ENCODE assay signal across 1 cellular context in the genomic region with DNA sequence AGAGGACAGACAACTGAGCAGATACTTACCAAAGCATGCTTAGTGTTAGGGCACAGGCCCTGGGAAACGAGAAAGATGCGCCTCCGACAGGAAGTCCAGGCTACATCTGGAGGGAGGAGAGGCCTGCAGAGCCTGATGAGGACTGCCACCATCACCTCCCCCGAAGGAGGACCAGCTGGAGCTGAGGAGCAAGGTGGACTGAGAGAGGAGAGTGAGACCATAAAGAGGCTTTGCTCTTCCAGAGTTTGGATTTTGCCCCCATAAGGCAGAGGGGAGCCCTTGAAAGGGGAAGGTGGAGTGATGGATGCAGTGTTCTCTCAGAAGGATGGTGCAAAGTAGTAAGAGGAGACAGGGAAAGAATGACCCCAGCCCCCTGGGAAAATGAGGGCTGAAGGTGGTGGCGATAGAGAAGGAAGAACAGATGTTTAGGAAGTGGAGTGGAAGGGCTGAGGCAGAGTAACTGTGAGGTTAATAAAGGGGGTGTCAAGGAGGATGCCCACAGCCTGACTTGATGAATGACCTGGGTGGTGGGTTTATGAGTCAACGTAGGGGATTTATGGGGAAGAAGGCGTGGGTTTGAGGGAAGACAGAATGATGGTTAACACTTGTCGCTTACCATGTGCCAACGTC.
TF ChIP-seq lines count a peak whose summit lies in the region.

No MANE protein-coding gene starts in this region.

TF ChIP-seq in HepG2, 621 proteins besides CTCF, POLR2A, EP300 and RAD21 (continued from another document and continues in another):
- TF ChIP-seq ZNF441 (CRISPR knock-in tag; IDR thresholded peaks at IDR 0.05; ENCODE audit: borderline replicate concordance): 0 out of 2 replicates have a peak, but pooled peaks have one; percentile 4
- no peak for TF ChIP-seq TBX2 (CRISPR knock-in tag; IDR thresholded peaks at IDR 0.05; ENCODE audit: borderline replicate concordance)
- TF ChIP-seq, protein P1, sequence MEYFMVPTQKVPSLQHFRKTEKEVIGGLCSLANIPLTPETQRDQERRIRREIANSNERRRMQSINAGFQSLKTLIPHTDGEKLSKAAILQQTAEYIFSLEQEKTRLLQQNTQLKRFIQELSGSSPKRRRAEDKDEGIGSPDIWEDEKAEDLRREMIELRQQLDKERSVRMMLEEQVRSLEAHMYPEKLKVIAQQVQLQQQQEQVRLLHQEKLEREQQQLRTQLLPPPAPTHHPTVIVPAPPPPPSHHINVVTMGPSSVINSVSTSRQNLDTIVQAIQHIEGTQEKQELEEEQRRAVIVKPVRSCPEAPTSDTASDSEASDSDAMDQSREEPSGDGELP (IDR thresholded peaks at IDR 0.05; ENCODE audit: borderline replicate concordance, low read depth): no peak
- no peak for TF ChIP-seq U2AF2 (IDR thresholded peaks at IDR 0.05; ENCODE audit: low read depth, low read length)
- TF ChIP-seq KLF12 (CRISPR knock-in tag; IDR thresholded peaks at IDR 0.05; ENCODE audit: borderline replicate concordance): no peak
- TF ChIP-seq ATF7-NPFF (CRISPR knock-in tag; IDR thresholded peaks at IDR 0.05; ENCODE audit: low read depth): no peak
- TF ChIP-seq SP5 (CRISPR knock-in tag; IDR thresholded peaks at IDR 0.05; ENCODE audit: borderline replicate concordance, low read depth): 0 out of 2 replicates have a peak, but pooled peaks have one; percentile 0
- TF ChIP-seq ZNF83 (CRISPR knock-in tag; IDR thresholded peaks at IDR 0.05; ENCODE audit: borderline replicate concordance): no peak
- TF ChIP-seq, protein P2, sequence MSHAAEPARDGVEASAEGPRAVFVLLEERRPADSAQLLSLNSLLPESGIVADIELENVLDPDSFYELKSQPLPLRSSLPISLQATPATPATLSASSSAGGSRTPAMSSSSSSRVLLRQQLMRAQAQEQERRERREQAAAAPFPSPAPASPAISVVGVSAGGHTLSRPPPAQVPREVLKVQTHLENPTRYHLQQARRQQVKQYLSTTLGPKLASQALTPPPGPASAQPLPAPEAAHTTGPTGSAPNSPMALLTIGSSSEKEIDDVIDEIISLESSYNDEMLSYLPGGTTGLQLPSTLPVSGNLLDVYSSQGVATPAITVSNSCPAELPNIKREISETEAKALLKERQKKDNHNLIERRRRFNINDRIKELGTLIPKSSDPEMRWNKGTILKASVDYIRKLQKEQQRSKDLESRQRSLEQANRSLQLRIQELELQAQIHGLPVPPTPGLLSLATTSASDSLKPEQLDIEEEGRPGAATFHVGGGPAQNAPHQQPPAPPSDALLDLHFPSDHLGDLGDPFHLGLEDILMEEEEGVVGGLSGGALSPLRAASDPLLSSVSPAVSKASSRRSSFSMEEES (CRISPR knock-in tag; IDR thresholded peaks at IDR 0.05): no peak
- TF ChIP-seq SRSF9 (IDR thresholded peaks at IDR 0.05; ENCODE audit: borderline replicate concordance, insufficient read depth, low read depth, low read length, poor library complexity, severe bottlenecking): no peak
- TF ChIP-seq, protein P3, sequence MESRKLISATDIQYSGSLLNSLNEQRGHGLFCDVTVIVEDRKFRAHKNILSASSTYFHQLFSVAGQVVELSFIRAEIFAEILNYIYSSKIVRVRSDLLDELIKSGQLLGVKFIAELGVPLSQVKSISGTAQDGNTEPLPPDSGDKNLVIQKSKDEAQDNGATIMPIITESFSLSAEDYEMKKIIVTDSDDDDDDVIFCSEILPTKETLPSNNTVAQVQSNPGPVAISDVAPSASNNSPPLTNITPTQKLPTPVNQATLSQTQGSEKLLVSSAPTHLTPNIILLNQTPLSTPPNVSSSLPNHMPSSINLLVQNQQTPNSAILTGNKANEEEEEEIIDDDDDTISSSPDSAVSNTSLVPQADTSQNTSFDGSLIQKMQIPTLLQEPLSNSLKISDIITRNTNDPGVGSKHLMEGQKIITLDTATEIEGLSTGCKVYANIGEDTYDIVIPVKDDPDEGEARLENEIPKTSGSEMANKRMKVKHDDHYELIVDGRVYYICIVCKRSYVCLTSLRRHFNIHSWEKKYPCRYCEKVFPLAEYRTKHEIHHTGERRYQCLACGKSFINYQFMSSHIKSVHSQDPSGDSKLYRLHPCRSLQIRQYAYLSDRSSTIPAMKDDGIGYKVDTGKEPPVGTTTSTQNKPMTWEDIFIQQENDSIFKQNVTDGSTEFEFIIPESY (CRISPR knock-in tag; IDR thresholded peaks at IDR 0.05): no peak
- TF ChIP-seq NONO (IDR thresholded peaks at IDR 0.05): no peak
- no peak for TF ChIP-seq NONO (CRISPR knock-in tag; conservative IDR thresholded peaks at IDR 0.05)
- no peak for TF ChIP-seq WIZ (CRISPR knock-in tag; IDR thresholded peaks at IDR 0.05)
- no peak for TF ChIP-seq ZBTB3 (CRISPR knock-in tag; IDR thresholded peaks at IDR 0.05; ENCODE audit: borderline replicate concordance, low read depth)
- no peak for TF ChIP-seq SMYD3 (CRISPR knock-in tag; IDR thresholded peaks at IDR 0.05)
- no peak for TF ChIP-seq FIP1L1 (IDR thresholded peaks at IDR 0.05; ENCODE audit: borderline replicate concordance, insufficient read depth, low read depth, low read length)
- TF ChIP-seq HIVEP1 (CRISPR knock-in tag; IDR thresholded peaks at IDR 0.05): no peak
- no peak for TF ChIP-seq ZNF296 (CRISPR knock-in tag; conservative IDR thresholded peaks at IDR 0.05)
- TF ChIP-seq ZNF256 (CRISPR knock-in tag; conservative IDR thresholded peaks at IDR 0.05): no peak
- TF ChIP-seq CHD2 (IDR thresholded peaks at IDR 0.05; ENCODE audit: low read depth, low read length): no peak
- TF ChIP-seq TCF12 (IDR thresholded peaks at IDR 0.05): no peak
- no peak for TF ChIP-seq TCF12 (CRISPR knock-in tag; IDR thresholded peaks at IDR 0.05)
- TF ChIP-seq ZNF577 (CRISPR knock-in tag; IDR thresholded peaks at IDR 0.05; ENCODE audit: borderline replicate concordance, low read depth): no peak
- TF ChIP-seq ZNF33B (CRISPR knock-in tag; IDR thresholded peaks at IDR 0.05): no peak
- TF ChIP-seq MAZ (IDR thresholded peaks at IDR 0.05; ENCODE audit: borderline replicate concordance, low read depth, low read length): no peak
- no peak for TF ChIP-seq MAZ (CRISPR knock-in tag; IDR thresholded peaks at IDR 0.05; ENCODE audit: low read depth)
- TF ChIP-seq, protein P4, sequence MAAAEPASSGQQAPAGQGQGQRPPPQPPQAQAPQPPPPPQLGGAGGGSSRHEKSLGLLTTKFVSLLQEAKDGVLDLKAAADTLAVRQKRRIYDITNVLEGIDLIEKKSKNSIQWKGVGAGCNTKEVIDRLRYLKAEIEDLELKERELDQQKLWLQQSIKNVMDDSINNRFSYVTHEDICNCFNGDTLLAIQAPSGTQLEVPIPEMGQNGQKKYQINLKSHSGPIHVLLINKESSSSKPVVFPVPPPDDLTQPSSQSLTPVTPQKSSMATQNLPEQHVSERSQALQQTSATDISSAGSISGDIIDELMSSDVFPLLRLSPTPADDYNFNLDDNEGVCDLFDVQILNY (CRISPR knock-in tag; conservative IDR thresholded peaks at IDR 0.05): no peak
- no peak for TF ChIP-seq ZNF460 (CRISPR knock-in tag; IDR thresholded peaks at IDR 0.05; ENCODE audit: borderline replicate concordance)
- no peak for TF ChIP-seq RFX5 (IDR thresholded peaks at IDR 0.05; ENCODE audit: low read depth, low read length)
- no peak for TF ChIP-seq NRL (CRISPR knock-in tag; IDR thresholded peaks at IDR 0.05; ENCODE audit: borderline replicate concordance)
- TF ChIP-seq RFX1 (IDR thresholded peaks at IDR 0.05): no peak
- TF ChIP-seq, protein P5, sequence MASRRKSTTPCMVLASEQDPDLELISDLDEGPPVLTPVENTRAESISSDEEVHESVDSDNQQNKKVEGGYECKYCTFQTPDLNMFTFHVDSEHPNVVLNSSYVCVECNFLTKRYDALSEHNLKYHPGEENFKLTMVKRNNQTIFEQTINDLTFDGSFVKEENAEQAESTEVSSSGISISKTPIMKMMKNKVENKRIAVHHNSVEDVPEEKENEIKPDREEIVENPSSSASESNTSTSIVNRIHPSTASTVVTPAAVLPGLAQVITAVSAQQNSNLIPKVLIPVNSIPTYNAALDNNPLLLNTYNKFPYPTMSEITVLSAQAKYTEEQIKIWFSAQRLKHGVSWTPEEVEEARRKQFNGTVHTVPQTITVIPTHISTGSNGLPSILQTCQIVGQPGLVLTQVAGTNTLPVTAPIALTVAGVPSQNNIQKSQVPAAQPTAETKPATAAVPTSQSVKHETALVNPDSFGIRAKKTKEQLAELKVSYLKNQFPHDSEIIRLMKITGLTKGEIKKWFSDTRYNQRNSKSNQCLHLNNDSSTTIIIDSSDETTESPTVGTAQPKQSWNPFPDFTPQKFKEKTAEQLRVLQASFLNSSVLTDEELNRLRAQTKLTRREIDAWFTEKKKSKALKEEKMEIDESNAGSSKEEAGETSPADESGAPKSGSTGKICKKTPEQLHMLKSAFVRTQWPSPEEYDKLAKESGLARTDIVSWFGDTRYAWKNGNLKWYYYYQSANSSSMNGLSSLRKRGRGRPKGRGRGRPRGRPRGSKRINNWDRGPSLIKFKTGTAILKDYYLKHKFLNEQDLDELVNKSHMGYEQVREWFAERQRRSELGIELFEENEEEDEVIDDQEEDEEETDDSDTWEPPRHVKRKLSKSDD (CRISPR knock-in tag; IDR thresholded peaks at IDR 0.05; ENCODE audit: low read depth): no peak
- TF ChIP-seq, protein P6, sequence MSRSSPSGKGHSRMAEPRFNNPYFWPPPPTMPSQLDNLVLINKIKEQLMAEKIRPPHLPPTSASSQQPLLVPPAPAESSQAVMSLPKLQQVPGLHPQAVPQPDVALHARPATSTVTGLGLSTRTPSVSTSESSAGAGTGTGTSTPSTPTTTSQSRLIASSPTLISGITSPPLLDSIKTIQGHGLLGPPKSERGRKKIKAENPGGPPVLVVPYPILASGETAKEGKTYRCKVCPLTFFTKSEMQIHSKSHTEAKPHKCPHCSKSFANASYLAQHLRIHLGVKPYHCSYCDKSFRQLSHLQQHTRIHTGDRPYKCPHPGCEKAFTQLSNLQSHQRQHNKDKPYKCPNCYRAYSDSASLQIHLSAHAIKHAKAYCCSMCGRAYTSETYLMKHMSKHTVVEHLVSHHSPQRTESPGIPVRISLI (CRISPR knock-in tag; IDR thresholded peaks at IDR 0.05; ENCODE audit: borderline replicate concordance): no peak
- TF ChIP-seq TBX3 (IDR thresholded peaks at IDR 0.05; ENCODE audit: borderline replicate concordance): no peak
- no peak for TF ChIP-seq NFKBIZ (CRISPR knock-in tag; IDR thresholded peaks at IDR 0.05)
- TF ChIP-seq, protein P7, sequence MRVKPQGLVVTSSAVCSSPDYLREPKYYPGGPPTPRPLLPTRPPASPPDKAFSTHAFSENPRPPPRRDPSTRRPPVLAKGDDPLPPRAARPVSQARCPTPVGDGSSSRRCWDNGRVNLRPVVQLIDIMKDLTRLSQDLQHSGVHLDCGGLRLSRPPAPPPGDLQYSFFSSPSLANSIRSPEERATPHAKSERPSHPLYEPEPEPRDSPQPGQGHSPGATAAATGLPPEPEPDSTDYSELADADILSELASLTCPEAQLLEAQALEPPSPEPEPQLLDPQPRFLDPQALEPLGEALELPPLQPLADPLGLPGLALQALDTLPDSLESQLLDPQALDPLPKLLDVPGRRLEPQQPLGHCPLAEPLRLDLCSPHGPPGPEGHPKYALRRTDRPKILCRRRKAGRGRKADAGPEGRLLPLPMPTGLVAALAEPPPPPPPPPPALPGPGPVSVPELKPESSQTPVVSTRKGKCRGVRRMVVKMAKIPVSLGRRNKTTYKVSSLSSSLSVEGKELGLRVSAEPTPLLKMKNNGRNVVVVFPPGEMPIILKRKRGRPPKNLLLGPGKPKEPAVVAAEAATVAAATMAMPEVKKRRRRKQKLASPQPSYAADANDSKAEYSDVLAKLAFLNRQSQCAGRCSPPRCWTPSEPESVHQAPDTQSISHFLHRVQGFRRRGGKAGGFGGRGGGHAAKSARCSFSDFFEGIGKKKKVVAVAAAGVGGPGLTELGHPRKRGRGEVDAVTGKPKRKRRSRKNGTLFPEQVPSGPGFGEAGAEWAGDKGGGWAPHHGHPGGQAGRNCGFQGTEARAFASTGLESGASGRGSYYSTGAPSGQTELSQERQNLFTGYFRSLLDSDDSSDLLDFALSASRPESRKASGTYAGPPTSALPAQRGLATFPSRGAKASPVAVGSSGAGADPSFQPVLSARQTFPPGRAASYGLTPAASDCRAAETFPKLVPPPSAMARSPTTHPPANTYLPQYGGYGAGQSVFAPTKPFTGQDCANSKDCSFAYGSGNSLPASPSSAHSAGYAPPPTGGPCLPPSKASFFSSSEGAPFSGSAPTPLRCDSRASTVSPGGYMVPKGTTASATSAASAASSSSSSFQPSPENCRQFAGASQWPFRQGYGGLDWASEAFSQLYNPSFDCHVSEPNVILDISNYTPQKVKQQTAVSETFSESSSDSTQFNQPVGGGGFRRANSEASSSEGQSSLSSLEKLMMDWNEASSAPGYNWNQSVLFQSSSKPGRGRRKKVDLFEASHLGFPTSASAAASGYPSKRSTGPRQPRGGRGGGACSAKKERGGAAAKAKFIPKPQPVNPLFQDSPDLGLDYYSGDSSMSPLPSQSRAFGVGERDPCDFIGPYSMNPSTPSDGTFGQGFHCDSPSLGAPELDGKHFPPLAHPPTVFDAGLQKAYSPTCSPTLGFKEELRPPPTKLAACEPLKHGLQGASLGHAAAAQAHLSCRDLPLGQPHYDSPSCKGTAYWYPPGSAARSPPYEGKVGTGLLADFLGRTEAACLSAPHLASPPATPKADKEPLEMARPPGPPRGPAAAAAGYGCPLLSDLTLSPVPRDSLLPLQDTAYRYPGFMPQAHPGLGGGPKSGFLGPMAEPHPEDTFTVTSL (CRISPR knock-in tag; IDR thresholded peaks at IDR 0.05; ENCODE audit: borderline replicate concordance): no peak
- no peak for TF ChIP-seq ZFY (CRISPR knock-in tag; IDR thresholded peaks at IDR 0.05)
- no peak for TF ChIP-seq ZNF792 (CRISPR knock-in tag; IDR thresholded peaks at IDR 0.05)
- no peak for TF ChIP-seq FOXK1 (CRISPR knock-in tag; IDR thresholded peaks at IDR 0.05; ENCODE audit: borderline replicate concordance, low read depth)
- no peak for TF ChIP-seq SMC3 (IDR thresholded peaks at IDR 0.05; ENCODE audit: low read length)
- no peak for TF ChIP-seq SSRP1 (CRISPR knock-in tag; IDR thresholded peaks at IDR 0.05)
- TF ChIP-seq, protein P8, sequence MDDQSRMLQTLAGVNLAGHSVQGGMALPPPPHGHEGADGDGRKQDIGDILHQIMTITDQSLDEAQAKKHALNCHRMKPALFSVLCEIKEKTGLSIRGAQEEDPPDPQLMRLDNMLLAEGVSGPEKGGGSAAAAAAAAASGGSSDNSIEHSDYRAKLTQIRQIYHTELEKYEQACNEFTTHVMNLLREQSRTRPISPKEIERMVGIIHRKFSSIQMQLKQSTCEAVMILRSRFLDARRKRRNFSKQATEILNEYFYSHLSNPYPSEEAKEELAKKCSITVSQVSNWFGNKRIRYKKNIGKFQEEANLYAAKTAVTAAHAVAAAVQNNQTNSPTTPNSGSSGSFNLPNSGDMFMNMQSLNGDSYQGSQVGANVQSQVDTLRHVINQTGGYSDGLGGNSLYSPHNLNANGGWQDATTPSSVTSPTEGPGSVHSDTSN (CRISPR knock-in tag; IDR thresholded peaks at IDR 0.05; ENCODE audit: borderline replicate concordance): no peak
- TF ChIP-seq ZNF841 (CRISPR knock-in tag; IDR thresholded peaks at IDR 0.05; ENCODE audit: borderline replicate concordance): 0 out of 2 replicates have a peak, but pooled peaks have one; percentile 5
- no peak for TF ChIP-seq PAX8 (CRISPR knock-in tag; IDR thresholded peaks at IDR 0.05; ENCODE audit: borderline replicate concordance)
- TF ChIP-seq ZSCAN9 (CRISPR knock-in tag; IDR thresholded peaks at IDR 0.05; ENCODE audit: borderline replicate concordance): no peak
- TF ChIP-seq ZNF143 (CRISPR knock-in tag; IDR thresholded peaks at IDR 0.05): no peak
- TF ChIP-seq KLF13 (CRISPR knock-in tag; IDR thresholded peaks at IDR 0.05): no peak
- no peak for TF ChIP-seq SNRNP70 (IDR thresholded peaks at IDR 0.05; ENCODE audit: low read depth, low read length)
- TF ChIP-seq ZNF263 (CRISPR knock-in tag; IDR thresholded peaks at IDR 0.05): peak; percentile 68
- no peak for TF ChIP-seq HHEX (CRISPR knock-in tag; IDR thresholded peaks at IDR 0.05)
- no peak for TF ChIP-seq ZNF879 (CRISPR knock-in tag; IDR thresholded peaks at IDR 0.05)
- no peak for TF ChIP-seq ZSCAN22 (CRISPR knock-in tag; IDR thresholded peaks at IDR 0.05)
- TF ChIP-seq ZC3H13 (CRISPR knock-in tag; IDR thresholded peaks at IDR 0.05): peak; percentile 7; the same call in 1 of the 2 replicates
